Comparison of ENCODE assay signal across 11 cellular contexts in genomic region chr20:53884859-53885654, GRCh38.
DNase-seq lines count a peak whose midpoint lies in the region; ATAC-seq, FAIRE-seq and TF ChIP-seq lines count a peak whose summit lies in the region.
"Had no signal": no experiment of that assay in that cellular context is flagged by ENCODE, and none has a peak within 500 bp of the region (broad histone marks: within the 10 kb centered on the region; RNA-seq: fewer than 3 reads in every experiment).

No MANE protein-coding gene starts in this region.

- POLR2A ChIA-PET in HCT116 (lab: Charles Lee), result interaction anchor here (0.7 to 1.4 kb wide), 2 partner anchors 14 to 23 kb away, joined by 3 to 7 read pairs; no protein-coding TSS in a partner anchor

- H3K4me3 ChIP-seq in HCT116 (replicated peaks in 1 of 2; ENCODE audit: low read depth in 1 of 2, low read length in 2 of 2) (no peak overlapping the region), small intestine (ENCODE audit: low read depth in 1 of 2, low read length in 2 of 2) (no peak overlapping the region)
- H3K4me3 ChIP-seq: GM23248 had no signal

- H3K27ac ChIP-seq in HCT116 (ENCODE audit: low read depth, low read length) (no peak overlapping the region), small intestine (ENCODE audit: low read depth in 1 of 2, low read length in 1 of 2) (peak overlapping the region in 1 of 2 donors; percentile 65)
- H3K27ac ChIP-seq: GM23248 had no signal

- CTCF ChIA-PET in HCT116 (lab: Charles Lee), result no interaction called here

- no peaks in the 10 kb centered on the region for H3K36me3 Mint-ChIP-seq in T-helper 2 cell treated with Interferon-gamma antibody and Interleukin-4, amounts not matched to agents 5 μg/mL and 100 μg/mL, for 36 hours (ENCODE audit: low read depth)
- H3K36me3 Mint-ChIP-seq in activated naive CD8-positive, alpha-beta T cell treated with anti-CD3 and anti-CD28 coated beads for 36 hours, result peaks cover 9% of the 10 kb centered on the region

- H3K79me2 ChIP-seq in HCT116 (ENCODE audit: insufficient read depth, low read length), result no peaks in the 10 kb centered on the region

- peaks cover 6% of the 10 kb centered on the region for H3K9me3 Mint-ChIP-seq in T-helper 2 cell treated with Interferon-gamma antibody and Interleukin-4, amounts not matched to agents 5 μg/mL and 100 μg/mL, for 36 hours
- peaks cover 12% of the 10 kb centered on the region for H3K9me3 Mint-ChIP-seq in activated naive CD8-positive, alpha-beta T cell treated with anti-CD3 and anti-CD28 coated beads for 36 hours
- H3K9me3 Mint-ChIP-seq: nephron had no signal

- H3K36me3 ChIP-seq in HCT116 (ENCODE audit: control insufficient read depth in 1 of 2, insufficient read depth in 2 of 2, low read length in 2 of 2) (no peaks in the 10 kb centered on the region), small intestine (ENCODE audit: control insufficient read depth in 2 of 2, insufficient read depth in 2 of 2, low read length in 2 of 2) (no peaks in the 10 kb centered on the region)

- TF ChIP-seq POLR2A in HCT116 (IDR thresholded peaks at IDR 0.05; ENCODE audit: borderline replicate concordance, extremely low read depth, insufficient read depth, insufficient read length), result no peak

- no peak overlapping the region for H3K9ac ChIP-seq in HCT116 (ENCODE audit: low read length)
- H3K9ac ChIP-seq: GM23248 had no signal

- ATAC-seq in HCT116, result peak; percentile 46; the same call in 1 of the 2 replicates
- no peak for ATAC-seq in GM21786 (IDR thresholded peaks at IDR 0.05; ENCODE audit: unreplicated experiment)

- no peaks in the 10 kb centered on the region for H3K9me3 ChIP-seq in HCT116 (ENCODE audit: control insufficient read depth in 1 of 2, insufficient read depth in 1 of 2, low read depth in 1 of 2, low read length in 2 of 2)
- no peaks in the 10 kb centered on the region for H3K9me3 ChIP-seq in small intestine (ENCODE audit: control insufficient read depth, low read depth)

- RAD21 ChIA-PET in HCT116 (lab: Charles Lee; ENCODE audit: low non-redundant PET in 1 of 2, low total read pairs in 2 of 2, uncharacterized antibody in 2 of 2, unreplicated experiment in 2 of 2), result no interaction called here

- H3K4me3 Mint-ChIP-seq in T-helper 2 cell treated with Interferon-gamma antibody and Interleukin-4, amounts not matched to agents 5 μg/mL and 100 μg/mL, for 36 hours, result peak overlapping the region; percentile 29
- H3K4me3 Mint-ChIP-seq in activated naive CD8-positive, alpha-beta T cell treated with anti-CD3 and anti-CD28 coated beads for 36 hours, result peak overlapping the region; percentile 87
- H3K4me3 Mint-ChIP-seq: nephron had no signal

- no peaks in the 10 kb centered on the region for H3K27me3 ChIP-seq in HCT116 (ENCODE audit: insufficient read depth, low read length)
- H3K27me3 ChIP-seq in small intestine (ENCODE audit: control insufficient read depth in 2 of 2, insufficient read depth in 2 of 2, low read length in 2 of 2), result no peaks in the 10 kb centered on the region

- 69 to 76% (median 74%) methylated on average over 10 of the region's 10 CpGs for WGBS in small intestine, 3 donors

- peak overlapping the region; percentile 13; the same call in 1 of the 2 replicates for H3K4me2 ChIP-seq in HCT116 (ENCODE audit: low read length)

- no peak overlapping the region for H2AFZ ChIP-seq in HCT116 (ENCODE audit: low read depth, low read length, poor library complexity, severe bottlenecking)
- H2AFZ ChIP-seq: GM23248 had no signal

- no peaks in the 10 kb centered on the region for H3K27me3 Mint-ChIP-seq in T-helper 2 cell treated with Interferon-gamma antibody and Interleukin-4, amounts not matched to agents 5 μg/mL and 100 μg/mL, for 36 hours (ENCODE audit: low read depth)
- H3K27me3 Mint-ChIP-seq in activated naive CD8-positive, alpha-beta T cell treated with anti-CD3 and anti-CD28 coated beads for 36 hours, result no peaks in the 10 kb centered on the region

- no peak for TF ChIP-seq CTCF in HCT116 (IDR thresholded peaks at IDR 0.05 in 2 of 3, conservative IDR thresholded peaks at IDR 0.05 in 1 of 3; ENCODE audit: borderline replicate concordance in 1 of 3, insufficient read depth in 1 of 3, low read depth in 2 of 3, low read length in 2 of 3)

- H3K4me1 ChIP-seq in HCT116 (ENCODE audit: control insufficient read depth in 1 of 2, insufficient read depth in 2 of 2, low read length in 2 of 2), result peaks cover 11 to 28% of the 10 kb centered on the region in 2 experiments; a peak in 3 of 4 replicates
- H3K4me1 ChIP-seq in small intestine (ENCODE audit: control insufficient read depth in 2 of 2, insufficient read depth in 1 of 2, low read depth in 1 of 2, low read length in 1 of 2), result no peaks in the 10 kb centered on the region

- FAIRE-seq in small intestine (lab: Jason Lieb, UNC), result no peak

- H3K9me2 ChIP-seq in HCT116 (ENCODE audit: insufficient read depth), result no peaks in the 10 kb centered on the region

- no TSS peak for BruUV-seq in HCT116 (replicated peaks; lab: Mats Ljungman, UMichigan)

- no peaks in the 10 kb centered on the region for H4K20me1 ChIP-seq in HCT116 (ENCODE audit: insufficient read depth)

- intact Hi-C loops in HCT116 (cut with micrococcal nuclease), result no loop called here

- H3K4me1 Mint-ChIP-seq in T-helper 2 cell treated with Interferon-gamma antibody and Interleukin-4, amounts not matched to agents 5 μg/mL and 100 μg/mL, for 36 hours (ENCODE audit: low read depth), result peaks cover 28% of the 10 kb centered on the region
- H3K4me1 Mint-ChIP-seq in activated naive CD8-positive, alpha-beta T cell treated with anti-CD3 and anti-CD28 coated beads for 36 hours, result peaks cover 72% of the 10 kb centered on the region

- TF ChIP-seq RAD21 in HCT116 (IDR thresholded peaks at IDR 0.05; ENCODE audit: low read depth), result no peak

- peak overlapping the region; percentile 18 for H3K27ac Mint-ChIP-seq in T-helper 2 cell treated with Interferon-gamma antibody and Interleukin-4, amounts not matched to agents 5 μg/mL and 100 μg/mL, for 36 hours
- peak overlapping the region; percentile 99 for H3K27ac Mint-ChIP-seq in activated naive CD8-positive, alpha-beta T cell treated with anti-CD3 and anti-CD28 coated beads for 36 hours
- H3K27ac Mint-ChIP-seq: nephron had no signal

- DNase-seq in HCT116 (ENCODE audit: low read depth, low spot score), result no peak
- DNase-seq in T-helper 2 cell treated with Interferon-gamma antibody and Interleukin-4, amounts not matched to agents 5 μg/mL and 100 μg/mL, for 36 hours (ENCODE audit: low spot score), result peak; percentile 49
- peak; percentile 65 for DNase-seq in activated naive CD8-positive, alpha-beta T cell treated with anti-CD3 and anti-CD28 coated beads for 36 hours
- peak; percentile 36 to 46 for DNase-seq in stimulated activated CD4-positive, alpha-beta T cell treated with anti-CD3 and anti-CD28 coated beads, Interleukin-1b, Interleukin-23, amount 100 ng/mL, for 4 hours (ENCODE audit: low read depth in 2 of 2)
- no peak for DNase-seq in C1 segment of cervical spinal cord (lab: John Stamatoyannopoulos, UW)
- no peak for DNase-seq in effector CD8-positive, alpha-beta T cell (lab: John Stamatoyannopoulos, UW)
- DNase-seq in small intestine, result no peak
- DNase-seq: GM23248, NCI-H1436 had no signal

TF ChIP-seq in HCT116, 20 proteins besides CTCF, POLR2A, EP300 and RAD21:
- TF ChIP-seq EZH2 (IDR thresholded peaks at IDR 0.05) (no peak), EZH2phosphoT487 (IDR thresholded peaks at IDR 0.05; ENCODE audit: borderline replicate concordance) (no peak), ZBTB33 (IDR thresholded peaks at IDR 0.05; ENCODE audit: extremely low read depth, insufficient replicate concordance, low read length) (no peak), JUND (IDR thresholded peaks at IDR 0.05) (no peak), MAX (IDR thresholded peaks at IDR 0.05) (no peak), EGR1 (IDR thresholded peaks at IDR 0.05; ENCODE audit: low read depth) (no peak), ZFX (IDR thresholded peaks at IDR 0.05) (no peak), SRF (IDR thresholded peaks at IDR 0.05; ENCODE audit: low read depth) (no peak), FOSL1 (IDR thresholded peaks at IDR 0.05; ENCODE audit: low read depth) (no peak)
TF ChIP-seq in HCT116: peak in this region for 0.

Comparison
In these comparisons a context has a peak if more than half of its experiments do, and no peak if none do; other contexts are left out.
1. DNase-seq: peak in T-helper 2 cell treated with Interferon-gamma antibody and Interleukin-4, amounts not matched to agents 5 μg/mL and 100 μg/mL, for 36 hours (single experiment), activated naive CD8-positive, alpha-beta T cell treated with anti-CD3 and anti-CD28 coated beads for 36 hours (single experiment) and stimulated activated CD4-positive, alpha-beta T cell treated with anti-CD3 and anti-CD28 coated beads, Interleukin-1b, Interleukin-23, amount 100 ng/mL, for 4 hours (2 of 2); none in HCT116 (single experiment), C1 segment of cervical spinal cord (0 of 14), effector CD8-positive, alpha-beta T cell (single experiment) and small intestine (single experiment).